ENCODE assay signal across 11 cellular contexts in genomic region chr17:77178050-77178449, GRCh38.
"Had no signal": no experiment of that assay in that cellular context is flagged by ENCODE, and none has a peak within 500 bp of the region (broad histone marks: within the 10 kb centered on the region; RNA-seq: fewer than 3 reads in every experiment).

No MANE protein-coding gene starts in this region.

- DNase-seq: activated CD4-positive, alpha-beta T cell treated with anti-CD3 and anti-CD28 coated beads for 48 hours; activated CD8-positive, alpha-beta memory T cell treated with anti-CD3 and anti-CD28 coated beads, Interleukin-2, amount 50 U/mL, for 48 hours; activated CD8-positive, alpha-beta T cell treated with anti-CD3 and anti-CD28 coated beads, Interleukin-2, amount 10 ng/mL, durations not matched to agents 7 days and 5 days; activated gamma-delta T cell treated with Interleukin-2 at 50 U/mL for 16 hours; activated T-cell treated with anti-CD3 and anti-CD28 coated beads, Interleukin-2, amount 50 U/mL, for 72 hours; brain microvascular endothelial cell; endodermal cell; left lung; natural killer cell; right lobe of liver; spleen had no signal

- H3K4me1 ChIP-seq: right lobe of liver had no signal

- H3K9me3 ChIP-seq: right lobe of liver had no signal

- H3K27me3 ChIP-seq: brain microvascular endothelial cell, left lung, right lobe of liver, spleen had no signal

- H3K27ac ChIP-seq: brain microvascular endothelial cell, left lung, right lobe of liver had no signal

- H3K4me3 ChIP-seq: left lung, right lobe of liver, spleen had no signal
